Comparison of ENCODE assay signal across 1 cellular context in genomic region chr20:32793059-32793458, GRCh38.
TF ChIP-seq lines count a peak whose summit lies in the region.

No MANE protein-coding gene starts in this region.

TF ChIP-seq in HepG2, 621 proteins besides CTCF, POLR2A, EP300 and RAD21:
- no peak for TF ChIP-seq HMGA1 (CRISPR knock-in tag; conservative IDR thresholded peaks at IDR 0.05)
- no peak for TF ChIP-seq NFIB (CRISPR knock-in tag; IDR thresholded peaks at IDR 0.05; ENCODE audit: borderline replicate concordance)
- TF ChIP-seq CENPT (CRISPR knock-in tag; IDR thresholded peaks at IDR 0.05; ENCODE audit: low read depth) = no peak
- no peak for TF ChIP-seq PRMT3 (CRISPR knock-in tag; IDR thresholded peaks at IDR 0.05; ENCODE audit: borderline replicate concordance, low read depth)
- TF ChIP-seq REXO4 (CRISPR knock-in tag; IDR thresholded peaks at IDR 0.05; ENCODE audit: borderline replicate concordance) = no peak
- peak; percentile 87; the same call in 1 of the 2 replicates for TF ChIP-seq GZF1 (CRISPR knock-in tag; IDR thresholded peaks at IDR 0.05)
- no peak for TF ChIP-seq CEBPG (CRISPR knock-in tag; IDR thresholded peaks at IDR 0.05)
